In the genomic region with DNA sequence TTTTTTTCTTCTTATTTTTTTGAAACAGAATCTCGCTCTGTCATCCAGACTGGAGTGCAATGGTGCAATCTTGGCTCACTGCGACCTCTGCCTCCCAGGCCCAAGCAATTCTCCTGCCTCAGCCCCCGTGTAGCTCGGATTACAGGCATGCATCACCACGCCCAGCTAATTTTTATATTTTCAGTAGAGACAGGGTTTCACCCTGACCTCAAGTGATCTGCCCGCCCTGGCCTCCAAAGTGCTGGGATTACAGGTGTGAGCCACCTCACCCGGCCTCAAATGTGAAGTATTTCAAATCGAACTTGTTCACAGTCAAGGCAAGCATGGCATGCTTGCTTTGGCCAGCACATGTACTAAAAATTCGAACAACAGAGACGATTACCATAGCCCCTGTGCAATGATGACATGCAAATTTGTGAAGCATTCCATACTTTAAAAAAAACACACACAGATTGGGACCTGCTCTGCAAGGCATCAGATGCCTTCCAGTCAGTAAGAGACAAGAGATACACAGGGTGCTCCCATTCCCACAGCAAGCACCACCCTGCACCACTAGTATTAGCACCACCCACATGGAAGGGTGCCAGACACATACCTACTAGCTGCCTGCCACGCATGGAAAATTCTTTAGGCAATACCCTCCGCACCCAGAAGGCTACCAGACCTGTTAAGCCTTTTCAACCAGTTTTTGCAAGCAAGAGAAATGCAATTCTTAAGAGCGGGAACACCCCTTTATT, we compare ENCODE assay signal across 8 cellular contexts. TPM values are rescaled to one million over a fixed set of nuclear protein-coding genes. Genes with fewer than 3 reads are reported as not detected.
DNase-seq lines count a peak whose midpoint lies in the region; ATAC-seq and TF ChIP-seq lines count a peak whose summit lies in the region.

No MANE protein-coding gene starts in this region.

- H3K27me3 ChIP-seq in Caco-2 (replicated peaks; ENCODE audit: control insufficient read depth, insufficient read depth, low read length): no peaks in the 10 kb centered on the region
- H3K27me3 ChIP-seq in brain microvascular endothelial cell (replicated peaks): no peaks in the 10 kb centered on the region
- H3K27me3 ChIP-seq in left lung: no peaks in the 10 kb centered on the region
- H3K27me3 ChIP-seq in tibial artery: no peaks in the 10 kb centered on the region

- peak overlapping the region; percentile 47 for H3K27ac ChIP-seq in KOPT-K1 (ENCODE audit: low read depth, low read length, poor library complexity, severe bottlenecking)
- H3K27ac ChIP-seq in brain microvascular endothelial cell: peak overlapping the region; percentile 67
- H3K27ac ChIP-seq in left lung: peak overlapping the region; percentile 26 to 46
- H3K27ac ChIP-seq in tibial artery: peak overlapping the region; percentile 28 to 63

- H3K4me3 Mint-ChIP-seq in Caco-2 (ENCODE audit: unreplicated experiment): no peak overlapping the region

- H3K9me3 ChIP-seq in Caco-2 (no peaks in the 10 kb centered on the region), KOPT-K1 (ENCODE audit: insufficient read depth, low read length, poor library complexity, severe bottlenecking) (no peaks in the 10 kb centered on the region), left lung (no peaks in the 10 kb centered on the region), tibial artery (no peaks in the 10 kb centered on the region)

- ATAC-seq in left lung (peak; percentile 79), HG02884 (IDR thresholded peaks at IDR 0.05; ENCODE audit: unreplicated experiment) (no peak), GM19035 (IDR thresholded peaks at IDR 0.05; ENCODE audit: unreplicated experiment) (no peak)

- no peaks in the 10 kb centered on the region for H3K27me3 Mint-ChIP-seq in Caco-2 (ENCODE audit: insufficient read depth, unreplicated experiment)

- H3K4me1 Mint-ChIP-seq in Caco-2 (ENCODE audit: low read depth, unreplicated experiment): peaks cover 59% of the 10 kb centered on the region

- BruUV-seq in Caco-2 (replicated peaks; lab: Mats Ljungman, UMichigan): no TSS peak

- DNase-seq in Caco-2: no peak
- peak; percentile 53 for DNase-seq in brain microvascular endothelial cell
- peak in 1 of 2 donors; percentile 60 for DNase-seq in left lung
- DNase-seq in tibial artery: no peak
- DNase-seq in midbrain (lab: John Stamatoyannopoulos, UW): no peak

- CTCF ChIA-PET in Caco-2 (lab: Charles Lee): no interaction called here

- TF ChIP-seq CTCF in Caco-2 (IDR thresholded peaks at IDR 0.05; ENCODE audit: insufficient read depth in 1 of 2, low read depth in 1 of 2, low read length in 1 of 2, severe bottlenecking in 1 of 2, unreplicated experiment in 1 of 2) (no peak), brain microvascular endothelial cell (IDR thresholded peaks at IDR 0.05; ENCODE audit: low read depth, low read length, missing control alignments) (peak; percentile 17), left lung (IDR thresholded peaks at IDR 0.05) (no peak), tibial artery (IDR thresholded peaks at IDR 0.05) (no peak)

- H3K36me3 ChIP-seq in Caco-2 (ENCODE audit: control insufficient read depth, insufficient read depth, low read length) (no peaks in the 10 kb centered on the region), KOPT-K1 (ENCODE audit: insufficient read depth, low read length) (peaks cover 16% of the 10 kb centered on the region), brain microvascular endothelial cell (replicated peaks) (no peaks in the 10 kb centered on the region), left lung (no peaks in the 10 kb centered on the region), tibial artery (no peaks in the 10 kb centered on the region)

- no peak overlapping the region for H3K4me3 ChIP-seq in Caco-2 (ENCODE audit: low read depth, low read length)
- H3K4me3 ChIP-seq in brain microvascular endothelial cell (ENCODE audit: low read depth, low read length): no peak overlapping the region
- H3K4me3 ChIP-seq in left lung: no peak overlapping the region
- no peak overlapping the region for H3K4me3 ChIP-seq in tibial artery

- POLR2A ChIA-PET in Caco-2 (lab: Charles Lee): interaction anchor here (0.6 kb wide), 1 partner anchor 226 kb away, joined by 3 read pairs; no protein-coding TSS in a partner anchor

- peaks cover 52% of the 10 kb centered on the region for H3K36me3 Mint-ChIP-seq in Caco-2 (ENCODE audit: insufficient read depth, unreplicated experiment)

- in situ Hi-C loops in brain microvascular endothelial cell (cut with HindIII; ENCODE audit: low pct_ligation_motif_present, low sequenced_read_pairs): no loop called here

- H3K9me3 Mint-ChIP-seq in Caco-2 (ENCODE audit: unreplicated experiment): no peaks in the 10 kb centered on the region

- peaks cover 41% of the 10 kb centered on the region for H3K4me1 ChIP-seq in Caco-2
- H3K4me1 ChIP-seq in left lung: peaks cover 53 to 87% of the 10 kb centered on the region in 2 donors
- peaks cover 16 to 86% (median 55%) of the 10 kb centered on the region in 4 donors for H3K4me1 ChIP-seq in tibial artery

- peak overlapping the region; percentile 21 for H3K27ac Mint-ChIP-seq in Caco-2 (ENCODE audit: unreplicated experiment)

- intact Hi-C loops in Caco-2 (cut with micrococcal nuclease; ENCODE audit: unreplicated experiment): no loop called here
- intact Hi-C loops in left lung (cut with DNase I): no loop called here
- intact Hi-C loops in tibial artery (cut with DNase I; ENCODE audit: low total_unique reads): no loop called here

RNA-seq across cellular contexts. Expression of gene ANKRD11, which starts 47.2 kb away (rescaled TPM):
- total RNA-seq in Caco-2 (2022) (297 TPM in 2 replicates), left lung (100 to 1,000 TPM in 1 of 2 donors, 10 to 100 TPM in 1; 98.2 to 123 TPM)
